Comparison of ENCODE assay signal across 1 cellular context in genomic region chr11:74449369-74449931, GRCh38.
TF ChIP-seq lines count a peak whose summit lies in the region.

No MANE protein-coding gene starts in this region.

TF ChIP-seq in endothelial cell of umbilical vein, 7 proteins besides CTCF, POLR2A, EP300 and RAD21:
- no peak for TF ChIP-seq FOS (IDR thresholded peaks at IDR 0.05; ENCODE audit: borderline replicate concordance, insufficient read depth, low read length)
- no peak for TF ChIP-seq MYC (IDR thresholded peaks at IDR 0.05; ENCODE audit: low read depth, low read length)
- no peak for TF ChIP-seq MAX (IDR thresholded peaks at IDR 0.05; ENCODE audit: insufficient read depth, insufficient read length)
- TF ChIP-seq EZH2 (IDR thresholded peaks at IDR 0.05; ENCODE audit: borderline replicate concordance, low read depth, low read length, severe bottlenecking): no peak
- no peak for TF ChIP-seq GATA2 (IDR thresholded peaks at IDR 0.05; ENCODE audit: insufficient read depth, insufficient read length, low read depth, low read length)
- TF ChIP-seq JUN (IDR thresholded peaks at IDR 0.05; ENCODE audit: borderline replicate concordance, insufficient read depth, insufficient read length, low read depth): no peak
- no peak for TF ChIP-seq POLR2AphosphoS5 (IDR thresholded peaks at IDR 0.05; ENCODE audit: insufficient read depth, low read depth, low read length)
